1 cellular context compared by ENCODE assay signal in the genomic region with DNA sequence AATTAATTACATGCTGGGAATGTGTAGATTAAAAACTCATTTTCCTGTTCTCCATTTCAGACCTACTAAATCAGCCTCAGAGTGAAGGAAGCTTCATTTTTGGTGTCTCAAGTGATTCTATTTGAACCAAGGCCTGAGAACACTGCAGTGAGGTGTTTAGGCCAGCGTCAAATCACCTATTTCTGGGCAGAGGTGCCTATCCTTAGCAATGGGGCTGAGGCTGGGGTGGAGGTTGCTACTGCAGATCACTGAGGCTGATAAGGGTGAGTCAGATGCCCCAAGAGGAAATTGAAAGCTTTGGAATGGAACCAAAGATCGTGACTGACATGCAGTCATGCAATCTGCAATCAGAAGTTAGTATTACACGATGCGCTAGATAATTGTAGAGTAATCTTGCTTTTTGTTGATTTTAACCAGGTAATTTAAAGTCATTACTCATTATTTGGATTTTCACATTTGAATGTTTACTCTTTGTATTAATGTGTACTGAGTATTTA.
A peak's percentile ranks its signal among the peaks of the same experiment; 100 is the strongest.
TF ChIP-seq lines count a peak whose summit lies in the region.

No MANE protein-coding gene starts in this region.

TF ChIP-seq in K562, 482 proteins besides CTCF, POLR2A, EP300 and RAD21 (continued from another document and continues in another):
- no peak for TF ChIP-seq ZBTB49 (CRISPR knock-in tag; IDR thresholded peaks at IDR 0.05; ENCODE audit: borderline replicate concordance)
- TF ChIP-seq STAG1 (CRISPR knock-in tag; IDR thresholded peaks at IDR 0.05; ENCODE audit: borderline replicate concordance): no peak
- TF ChIP-seq, protein P1, sequence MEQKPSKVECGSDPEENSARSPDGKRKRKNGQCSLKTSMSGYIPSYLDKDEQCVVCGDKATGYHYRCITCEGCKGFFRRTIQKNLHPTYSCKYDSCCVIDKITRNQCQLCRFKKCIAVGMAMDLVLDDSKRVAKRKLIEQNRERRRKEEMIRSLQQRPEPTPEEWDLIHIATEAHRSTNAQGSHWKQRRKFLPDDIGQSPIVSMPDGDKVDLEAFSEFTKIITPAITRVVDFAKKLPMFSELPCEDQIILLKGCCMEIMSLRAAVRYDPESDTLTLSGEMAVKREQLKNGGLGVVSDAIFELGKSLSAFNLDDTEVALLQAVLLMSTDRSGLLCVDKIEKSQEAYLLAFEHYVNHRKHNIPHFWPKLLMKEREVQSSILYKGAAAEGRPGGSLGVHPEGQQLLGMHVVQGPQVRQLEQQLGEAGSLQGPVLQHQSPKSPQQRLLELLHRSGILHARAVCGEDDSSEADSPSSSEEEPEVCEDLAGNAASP (IDR thresholded peaks at IDR 0.05): no peak
- no peak for TF ChIP-seq ZSCAN32 (CRISPR knock-in tag; IDR thresholded peaks at IDR 0.05)
- TF ChIP-seq, protein P2, sequence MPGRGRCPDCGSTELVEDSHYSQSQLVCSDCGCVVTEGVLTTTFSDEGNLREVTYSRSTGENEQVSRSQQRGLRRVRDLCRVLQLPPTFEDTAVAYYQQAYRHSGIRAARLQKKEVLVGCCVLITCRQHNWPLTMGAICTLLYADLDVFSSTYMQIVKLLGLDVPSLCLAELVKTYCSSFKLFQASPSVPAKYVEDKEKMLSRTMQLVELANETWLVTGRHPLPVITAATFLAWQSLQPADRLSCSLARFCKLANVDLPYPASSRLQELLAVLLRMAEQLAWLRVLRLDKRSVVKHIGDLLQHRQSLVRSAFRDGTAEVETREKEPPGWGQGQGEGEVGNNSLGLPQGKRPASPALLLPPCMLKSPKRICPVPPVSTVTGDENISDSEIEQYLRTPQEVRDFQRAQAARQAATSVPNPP (IDR thresholded peaks at IDR 0.05; ENCODE audit: borderline replicate concordance, insufficient read depth, insufficient read length): no peak
- no peak for TF ChIP-seq POLR2G (IDR thresholded peaks at IDR 0.05; ENCODE audit: low read depth, low read length)
- TF ChIP-seq CBX5 (IDR thresholded peaks at IDR 0.05; ENCODE audit: borderline replicate concordance, low read depth): no peak
- TF ChIP-seq ZNF589 (CRISPR knock-in tag; IDR thresholded peaks at IDR 0.05; ENCODE audit: low read depth): no peak
- no peak for TF ChIP-seq ZBTB1 (CRISPR knock-in tag; IDR thresholded peaks at IDR 0.05; ENCODE audit: borderline replicate concordance, low read depth)
- TF ChIP-seq ADNP (tag; IDR thresholded peaks at IDR 0.05): peak; percentile 67
- TF ChIP-seq SMC3 (conservative IDR thresholded peaks at IDR 0.05; ENCODE audit: insufficient read depth, low read depth, low read length): no peak
- TF ChIP-seq GATAD2A (IDR thresholded peaks at IDR 0.05): no peak
- TF ChIP-seq ZBTB40 (IDR thresholded peaks at IDR 0.05): no peak
- no peak for TF ChIP-seq ZBTB40 (CRISPR knock-in tag; IDR thresholded peaks at IDR 0.05)
- peak; percentile 68 for TF ChIP-seq NFIC (IDR thresholded peaks at IDR 0.05)
- TF ChIP-seq CBX8 (IDR thresholded peaks at IDR 0.05; ENCODE audit: borderline replicate concordance, extremely low read depth, low read depth, low read length, poor library complexity, severe bottlenecking): no peak
- TF ChIP-seq NFE2 (IDR thresholded peaks at IDR 0.05; ENCODE audit: low read depth): peak; percentile 35; the same call in 1 of the 2 replicates
- peak; percentile 67; the same call in 1 of the 2 replicates for TF ChIP-seq ZEB2 (IDR thresholded peaks at IDR 0.05)
- no peak for TF ChIP-seq U2AF1 (optimal IDR thresholded peaks at IDR 0.05; ENCODE audit: low read depth, low read length)
- no peak for TF ChIP-seq ZNF184 (CRISPR knock-in tag; IDR thresholded peaks at IDR 0.05)
- no peak for TF ChIP-seq ZNF511 (CRISPR knock-in tag; IDR thresholded peaks at IDR 0.05)
- no peak for TF ChIP-seq HOXB6 (CRISPR knock-in tag; IDR thresholded peaks at IDR 0.05; ENCODE audit: borderline replicate concordance)
- no peak for TF ChIP-seq HEY1 (CRISPR knock-in tag; IDR thresholded peaks at IDR 0.05; ENCODE audit: borderline replicate concordance)
- TF ChIP-seq SIN3A (IDR thresholded peaks at IDR 0.05; ENCODE audit: borderline replicate concordance in 2 of 2, control insufficient read depth in 1 of 2, low read depth in 2 of 2, low read length in 2 of 2): no peak
- TF ChIP-seq, protein P3, sequence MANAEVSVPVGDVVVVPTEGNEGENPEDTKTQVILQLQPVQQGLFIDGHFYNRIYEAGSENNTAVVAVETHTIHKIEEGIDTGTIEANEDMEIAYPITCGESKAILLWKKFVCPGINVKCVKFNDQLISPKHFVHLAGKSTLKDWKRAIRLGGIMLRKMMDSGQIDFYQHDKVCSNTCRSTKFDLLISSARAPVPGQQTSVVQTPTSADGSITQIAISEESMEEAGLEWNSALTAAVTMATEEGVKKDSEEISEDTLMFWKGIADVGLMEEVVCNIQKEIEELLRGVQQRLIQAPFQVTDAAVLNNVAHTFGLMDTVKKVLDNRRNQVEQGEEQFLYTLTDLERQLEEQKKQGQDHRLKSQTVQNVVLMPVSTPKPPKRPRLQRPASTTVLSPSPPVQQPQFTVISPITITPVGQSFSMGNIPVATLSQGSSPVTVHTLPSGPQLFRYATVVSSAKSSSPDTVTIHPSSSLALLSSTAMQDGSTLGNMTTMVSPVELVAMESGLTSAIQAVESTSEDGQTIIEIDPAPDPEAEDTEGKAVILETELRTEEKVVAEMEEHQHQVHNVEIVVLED (CRISPR knock-in tag; IDR thresholded peaks at IDR 0.05): no peak
- no peak for TF ChIP-seq ZNF263 (CRISPR knock-in tag; IDR thresholded peaks at IDR 0.05; ENCODE audit: borderline replicate concordance)
- TF ChIP-seq, protein P4, sequence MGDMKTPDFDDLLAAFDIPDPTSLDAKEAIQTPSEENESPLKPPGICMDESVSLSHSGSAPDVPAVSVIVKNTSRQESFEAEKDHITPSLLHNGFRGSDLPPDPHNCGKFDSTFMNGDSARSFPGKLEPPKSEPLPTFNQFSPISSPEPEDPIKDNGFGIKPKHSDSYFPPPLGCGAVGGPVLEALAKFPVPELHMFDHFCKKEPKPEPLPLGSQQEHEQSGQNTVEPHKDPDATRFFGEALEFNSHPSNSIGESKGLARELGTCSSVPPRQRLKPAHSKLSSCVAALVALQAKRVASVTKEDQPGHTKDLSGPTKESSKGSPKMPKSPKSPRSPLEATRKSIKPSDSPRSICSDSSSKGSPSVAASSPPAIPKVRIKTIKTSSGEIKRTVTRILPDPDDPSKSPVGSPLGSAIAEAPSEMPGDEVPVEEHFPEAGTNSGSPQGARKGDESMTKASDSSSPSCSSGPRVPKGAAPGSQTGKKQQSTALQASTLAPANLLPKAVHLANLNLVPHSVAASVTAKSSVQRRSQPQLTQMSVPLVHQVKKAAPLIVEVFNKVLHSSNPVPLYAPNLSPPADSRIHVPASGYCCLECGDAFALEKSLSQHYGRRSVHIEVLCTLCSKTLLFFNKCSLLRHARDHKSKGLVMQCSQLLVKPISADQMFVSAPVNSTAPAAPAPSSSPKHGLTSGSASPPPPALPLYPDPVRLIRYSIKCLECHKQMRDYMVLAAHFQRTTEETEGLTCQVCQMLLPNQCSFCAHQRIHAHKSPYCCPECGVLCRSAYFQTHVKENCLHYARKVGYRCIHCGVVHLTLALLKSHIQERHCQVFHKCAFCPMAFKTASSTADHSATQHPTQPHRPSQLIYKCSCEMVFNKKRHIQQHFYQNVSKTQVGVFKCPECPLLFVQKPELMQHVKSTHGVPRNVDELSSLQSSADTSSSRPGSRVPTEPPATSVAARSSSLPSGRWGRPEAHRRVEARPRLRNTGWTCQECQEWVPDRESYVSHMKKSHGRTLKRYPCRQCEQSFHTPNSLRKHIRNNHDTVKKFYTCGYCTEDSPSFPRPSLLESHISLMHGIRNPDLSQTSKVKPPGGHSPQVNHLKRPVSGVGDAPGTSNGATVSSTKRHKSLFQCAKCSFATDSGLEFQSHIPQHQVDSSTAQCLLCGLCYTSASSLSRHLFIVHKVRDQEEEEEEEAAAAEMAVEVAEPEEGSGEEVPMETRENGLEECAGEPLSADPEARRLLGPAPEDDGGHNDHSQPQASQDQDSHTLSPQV (IDR thresholded peaks at IDR 0.05): no peak
- no peak for TF ChIP-seq TAL1 (IDR thresholded peaks at IDR 0.05)
- TF ChIP-seq ETS2 (tag; IDR thresholded peaks at IDR 0.05; ENCODE audit: borderline replicate concordance, poor library complexity, severe bottlenecking): no peak
- TF ChIP-seq SIN3B (IDR thresholded peaks at IDR 0.05; ENCODE audit: low read depth): no peak
- TF ChIP-seq SMARCA4 (IDR thresholded peaks at IDR 0.05): peak; percentile 59; the same call in 1 of the 2 replicates
- peak; percentile 60; the same call in 1 of the 2 replicates for TF ChIP-seq ARID1B (IDR thresholded peaks at IDR 0.05)
- no peak for TF ChIP-seq KAT8 (IDR thresholded peaks at IDR 0.05; ENCODE audit: low read depth)
- TF ChIP-seq ZFP30 (CRISPR knock-in tag; IDR thresholded peaks at IDR 0.05; ENCODE audit: borderline replicate concordance): no peak
- no peak for TF ChIP-seq E2F4 (CRISPR knock-in tag; IDR thresholded peaks at IDR 0.05; ENCODE audit: low read depth)
- peak; percentile 60 for TF ChIP-seq GATA2 (CRISPR knock-in tag; IDR thresholded peaks at IDR 0.05)
